ENCODE assay signal across 8 cellular contexts in genomic region chr2:196259507-196260481, GRCh38.
A peak's percentile ranks its signal among the peaks of the same experiment; 100 is the strongest.
DNase-seq lines count a peak whose midpoint lies in the region; ATAC-seq and TF ChIP-seq lines count a peak whose summit lies in the region.

No MANE protein-coding gene starts in this region.

- H3K9ac ChIP-seq in Karpas-422 (ENCODE audit: low read length), result no peak overlapping the region

- H3K79me2 ChIP-seq in ACC112 (ENCODE audit: control insufficient read depth, insufficient read depth, low read length, unreplicated experiment), result no peaks in the 10 kb centered on the region
- H3K79me2 ChIP-seq in Karpas-422 (ENCODE audit: low read length), result no peaks in the 10 kb centered on the region

- POLR2A ChIA-PET in GM10248 (lab: Yijun Ruan, JAX), result interaction anchor here (0.5 kb wide), 1 partner anchor 49 kb away, joined by 3 read pairs; no protein-coding TSS in a partner anchor

- CTCF ChIA-PET in GM10248 (lab: Yijun Ruan, JAX), result interaction anchor here (0.6 to 3.8 kb wide), 12 partner anchors 9 to 194 kb away, joined by 3 to 13 read pairs (median 4); no protein-coding TSS in a partner anchor

- H3K4me2 ChIP-seq in Karpas-422 (ENCODE audit: low read depth, low read length, poor library complexity, severe bottlenecking), result peak overlapping the region; percentile 10

- H3K27ac ChIP-seq in ACC112 (ENCODE audit: low read depth, low read length), result peak overlapping the region; percentile 92
- no peak overlapping the region for H3K27ac ChIP-seq in Karpas-422 (ENCODE audit: low read length)
- no peak overlapping the region for H3K27ac ChIP-seq in substantia nigra (ENCODE audit: low read depth, low read length, poor library complexity, severe bottlenecking)

- ATAC-seq in HG03571 (IDR thresholded peaks at IDR 0.05; ENCODE audit: unreplicated experiment), result no peak

- H3K36me3 ChIP-seq in ACC112 (ENCODE audit: insufficient read depth, low read length) (no peaks in the 10 kb centered on the region), Karpas-422 (ENCODE audit: insufficient read depth, low read length) (no peaks in the 10 kb centered on the region)

- no peaks in the 10 kb centered on the region for H3K27me3 ChIP-seq in ACC112 (ENCODE audit: insufficient read depth, low read length)
- no peaks in the 10 kb centered on the region for H3K27me3 ChIP-seq in Karpas-422 (ENCODE audit: low read length)

- H3K4me1 ChIP-seq in ACC112 (ENCODE audit: control insufficient read depth, insufficient read depth, low read length, unreplicated experiment) (peaks cover 21% of the 10 kb centered on the region), Karpas-422 (ENCODE audit: low read length) (peaks cover 37% of the 10 kb centered on the region)

- no peak for TF ChIP-seq CTCF in GM10248 (IDR thresholded peaks at IDR 0.05; ENCODE audit: control extremely low read depth, extremely low read depth, low read depth, missing control alignments)

- no peaks in the 10 kb centered on the region for H3K9me2 ChIP-seq in Karpas-422 (replicated peaks; ENCODE audit: insufficient read depth, low read length)

- H3K4me3 ChIP-seq in ACC112 (ENCODE audit: low read depth, low read length), result peak overlapping the region; percentile 42; the same call in 1 of the 2 replicates
- H3K4me3 ChIP-seq in Karpas-422 (ENCODE audit: low read length), result 0 out of 2 replicates have a peak overlapping the region, but pooled peaks have one; percentile 7

- H2AFZ ChIP-seq in ACC112 (ENCODE audit: low read length, unreplicated experiment), result peak overlapping the region; percentile 72
- peak overlapping the region; percentile 59 for H2AFZ ChIP-seq in Karpas-422 (ENCODE audit: low read length)

- DNase-seq in Karpas-422, result no peak
- peak; percentile 53 to 60 for DNase-seq in activated T-cell treated with anti-CD3 and anti-CD28 coated beads, Interleukin-2, amount 50 U/mL, for 48 hours
- peak; percentile 77 for DNase-seq in islet precursor cell
- DNase-seq in GM10248 (ENCODE audit: extremely low spot score), result no peak
- DNase-seq in inferior parietal cortex (ENCODE audit: extremely low spot score), result no peak
- no peak for DNase-seq in substantia nigra (lab: John Stamatoyannopoulos, UW)

- no peaks in the 10 kb centered on the region for H3K9me3 ChIP-seq in Karpas-422 (ENCODE audit: low read length)

- no peaks in the 10 kb centered on the region for H4K20me1 ChIP-seq in Karpas-422 (ENCODE audit: insufficient read depth, low read depth, low read length)

Comparison
In these comparisons a context has a peak if more than half of its experiments do, and no peak if none do; other contexts are left out.
1. DNase-seq: peak in activated T-cell treated with anti-CD3 and anti-CD28 coated beads, Interleukin-2, amount 50 U/mL, for 48 hours (2 of 2) and islet precursor cell (single experiment); none in Karpas-422 (single experiment), GM10248 (single experiment), inferior parietal cortex (single experiment) and substantia nigra (0 of 49).